16 cellular contexts compared by ENCODE assay signal in the genomic region with DNA sequence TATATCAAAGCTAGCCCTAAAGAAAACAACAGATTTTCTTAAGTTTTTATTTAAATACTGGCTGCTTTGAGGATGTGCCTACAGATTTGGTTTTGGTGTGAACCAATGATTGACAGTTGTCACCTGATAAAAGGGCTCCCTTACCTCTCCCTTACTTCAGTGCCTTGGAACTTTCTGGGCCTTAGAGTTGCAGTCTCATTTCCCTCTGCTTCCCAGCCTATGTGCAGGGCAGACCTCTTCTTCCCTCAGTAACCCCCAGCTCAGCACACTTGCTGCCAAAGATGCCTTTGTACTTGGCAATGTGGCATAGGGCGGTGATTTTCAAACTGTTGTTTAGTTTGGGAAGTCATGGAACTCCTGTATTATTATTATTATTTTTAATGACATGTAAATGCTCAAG. TPM values are rescaled to one million over a fixed set of nuclear protein-coding genes. Genes with fewer than 3 reads are reported as not detected.
DNase-seq lines count a peak whose midpoint lies in the region; ATAC-seq and TF ChIP-seq lines count a peak whose summit lies in the region.
"Had no signal": no experiment of that assay in that cellular context is flagged by ENCODE, and none has a peak within 500 bp of the region (broad histone marks: within the 10 kb centered on the region; RNA-seq: fewer than 3 reads in every experiment).

No MANE protein-coding gene starts in this region.

- H3K9ac ChIP-seq in GM23248: no peak overlapping the region
- H3K9ac ChIP-seq: BLaER1 treated with 17β-estradiol and CSF1 and Interleukin-3, amounts not matched to agents 10 nM and 100 nM had no signal

- H3K79me2 ChIP-seq in GM23248 (ENCODE audit: insufficient read depth): peaks cover 100% of the 10 kb centered on the region

- H3K36me3 ChIP-seq in heart left ventricle (no peaks in the 10 kb centered on the region), ascending aorta (no peaks in the 10 kb centered on the region), thoracic aorta (no peaks in the 10 kb centered on the region), GM23248 (ENCODE audit: low read depth) (no peaks in the 10 kb centered on the region)
- H3K36me3 ChIP-seq: HAP-1 had no signal

- H3K4me3 ChIP-seq in heart left ventricle: no peak overlapping the region
- no peak overlapping the region for H3K4me3 ChIP-seq in ascending aorta
- H3K4me3 ChIP-seq in thoracic aorta: no peak overlapping the region
- no peak overlapping the region for H3K4me3 ChIP-seq in GM23248
- H3K4me3 ChIP-seq: HAP-1 had no signal

- H3K36me3 Mint-ChIP-seq in glutamatergic neuron (ENCODE audit: unreplicated experiment): peaks cover 18% of the 10 kb centered on the region

- in situ Hi-C loops in GM23248 (cut with MboI): no loop called here

- TF ChIP-seq CTCF in heart left ventricle (IDR thresholded peaks at IDR 0.05) (no peak), ascending aorta (IDR thresholded peaks at IDR 0.05) (no peak), glutamatergic neuron (IDR thresholded peaks at IDR 0.05; ENCODE audit: partially characterized antibody, unreplicated experiment) (no peak), thoracic aorta (IDR thresholded peaks at IDR 0.05) (no peak)

- no peaks in the 10 kb centered on the region for H3K27me3 ChIP-seq in heart left ventricle
- no peaks in the 10 kb centered on the region for H3K27me3 ChIP-seq in ascending aorta
- no peaks in the 10 kb centered on the region for H3K27me3 ChIP-seq in thoracic aorta (replicated peaks; ENCODE audit: insufficient read depth)
- H3K27me3 ChIP-seq in GM23248 (replicated peaks; ENCODE audit: insufficient read depth): no peaks in the 10 kb centered on the region
- H3K27me3 ChIP-seq: BLaER1 treated with 17β-estradiol and CSF1 and Interleukin-3, amounts not matched to agents 10 nM and 100 nM had no signal

- H3K9me2 ChIP-seq in GM23248 (ENCODE audit: insufficient read depth): no peaks in the 10 kb centered on the region

- no peak for TF ChIP-seq POLR2A in heart left ventricle (IDR thresholded peaks at IDR 0.05)

- peaks cover 13 to 92% (median 67%) of the 10 kb centered on the region in 12 donors for H3K4me1 ChIP-seq in heart left ventricle
- H3K4me1 ChIP-seq in ascending aorta: peaks cover 0 to 25% of the 10 kb centered on the region in 2 donors
- H3K4me1 ChIP-seq in thoracic aorta (ENCODE audit: control insufficient read depth in 1 of 2, low read depth in 2 of 2): peaks cover 23 to 42% of the 10 kb centered on the region in 2 donors
- H3K4me1 ChIP-seq in GM23248 (ENCODE audit: insufficient read depth): peaks cover 19% of the 10 kb centered on the region

- peak in 1 of 4 donors; percentile 21 for ATAC-seq in heart left ventricle
- no peak for ATAC-seq in thoracic aorta (ENCODE audit: insufficient number of reproducible peaks, low FRiP score, low read depth)

- intact Hi-C loops in heart left ventricle (cut with DNase I): no loop called here
- intact Hi-C loops in cardiac septum (cut with DNase I): no loop called here
- intact Hi-C loops in ascending aorta (cut with DNase I): no loop called here

- H3K4me2 ChIP-seq in GM23248 (ENCODE audit: unreplicated experiment): no peak overlapping the region

- H4K20me1 ChIP-seq in GM23248 (ENCODE audit: insufficient read depth): peaks cover 23% of the 10 kb centered on the region

- H3K4me3 Mint-ChIP-seq in glutamatergic neuron (ENCODE audit: unreplicated experiment): no peak overlapping the region

- H3F3A ChIP-seq in GM23248 (ENCODE audit: insufficient read depth): peaks cover 19% of the 10 kb centered on the region; the same call in 1 of the 2 replicates

- H2AFZ ChIP-seq in GM23248: no peak overlapping the region

- WGBS in heart left ventricle, 4 donors: 87 to 95% (median 90%) methylated on average over 1 of the region's 1 CpG
- WGBS in GM23248 (ENCODE audit: low coverage in 1 of 2, low lambda C conversion rate in 2 of 2, missing lambda C conversion rate in 2 of 2), 2 experiments: 95 to 100% methylated on average over 1 of the region's 1 CpG

- H3K27ac ChIP-seq in heart left ventricle: peak overlapping the region in 7 of 12 donors; percentile 0 to 28 (median 7)
- peak overlapping the region; percentile 41 to 62 for H3K27ac ChIP-seq in ascending aorta
- H3K27ac ChIP-seq in thoracic aorta: peak overlapping the region; percentile 36 to 48
- H3K27ac ChIP-seq in GM23248: no peak overlapping the region
- H3K27ac ChIP-seq: BLaER1 treated with 17β-estradiol and CSF1 and Interleukin-3, amounts not matched to agents 10 nM and 100 nM had no signal

- H3K4me1 Mint-ChIP-seq in glutamatergic neuron (ENCODE audit: low read depth, unreplicated experiment): peaks cover 60% of the 10 kb centered on the region

- peaks cover 0 to 24% (median 8%) of the 10 kb centered on the region in 12 donors for H3K9me3 ChIP-seq in heart left ventricle
- H3K9me3 ChIP-seq in ascending aorta: peaks cover 9 to 10% of the 10 kb centered on the region in 2 donors
- peaks cover 5% of the 10 kb centered on the region for H3K9me3 ChIP-seq in thoracic aorta
- no peaks in the 10 kb centered on the region for H3K9me3 ChIP-seq in GM23248 (ENCODE audit: low read depth)

- H3K27ac Mint-ChIP-seq in glutamatergic neuron (ENCODE audit: unreplicated experiment): peak overlapping the region; percentile 46

- peaks cover 10% of the 10 kb centered on the region for H3K27me3 Mint-ChIP-seq in glutamatergic neuron (ENCODE audit: unreplicated experiment)
- H3K27me3 Mint-ChIP-seq: CD4-positive, CD25-positive, alpha-beta regulatory T cell had no signal

- peaks cover 38% of the 10 kb centered on the region for H3K9me3 Mint-ChIP-seq in glutamatergic neuron (ENCODE audit: unreplicated experiment)

- DNase-seq in heart left ventricle (no peak), cardiac septum (ENCODE audit: low spot score) (no peak), ascending aorta (ENCODE audit: low spot score in 2 of 2) (no peak), glutamatergic neuron (no peak), thoracic aorta (ENCODE audit: low spot score) (no peak), GM23248 (no peak), D341Med (ENCODE audit: low spot score) (no peak), NCI-H526 (lab: John Stamatoyannopoulos, UW) (no peak)
- DNase-seq: 8988T; AML-193; CD4-positive, CD25-positive, alpha-beta regulatory T cell; DMS153; DMS79 treated with DMSO at 0.1 percent for 48 hours; EL had no signal

RNA-seq across cellular contexts. Expression of a gene that starts 54.1 kb away (rescaled TPM):
- total RNA-seq in heart left ventricle (100 to 1,000 TPM in 1 of 9 donors, 10 to 100 TPM in 8; 39.7 to 106 (median 81.6) TPM), cardiac septum (83.4 TPM), ascending aorta (37.5 TPM), glutamatergic neuron (ENCODE audit: unreplicated experiment) (219 TPM), thoracic aorta (10 to 100 TPM; 40.1 to 84.6 TPM)
- polyA plus RNA-seq in heart left ventricle (10 to 100 TPM; 26.4 to 38.6 TPM), GM23248 (2016; fragmentation: Nextera tagmentation; extraction: Ambion mirVana) (12.3 and 12.8 TPM in 2 replicates)
- total RNA-seq in GM23248 (2014; rRNA removed; shearing (Covaris generic)): 57.8 and 70.4 TPM in 2 replicates
